ENCODE assay signal across 27 cellular contexts in genomic region chr2:221616561-221616960, GRCh38.
"Had no signal": no experiment of that assay in that cellular context is flagged by ENCODE, and none has a peak within 500 bp of the region (broad histone marks: within the 10 kb centered on the region; RNA-seq: fewer than 3 reads in every experiment).

No MANE protein-coding gene starts in this region.

- H3K27me3 Mint-ChIP-seq: dendritic cell treated with granulocyte-macrophage colony-stimulating factor and Interleukin-4, amounts not matched to agents 40 ng/mL and 50 ng/mL, for 4 days had no signal

- H3K4me1 ChIP-seq: colonic mucosa, esophagus squamous epithelium, heart right ventricle, left lung, right atrium auricular region, spleen, transverse colon, upper lobe of right lung, uterus had no signal

- H3K9me3 Mint-ChIP-seq: dendritic cell treated with granulocyte-macrophage colony-stimulating factor and Interleukin-4, amounts not matched to agents 40 ng/mL and 50 ng/mL, for 4 days; naive thymus-derived CD8-positive, alpha-beta T cell; nephron progenitor cell had no signal

- H3K9me3 ChIP-seq: colonic mucosa, esophagus squamous epithelium, heart right ventricle, left lung, neutrophil, pancreas, right atrium auricular region, spleen, transverse colon, upper lobe of right lung, uterus had no signal

- H3K36me3 Mint-ChIP-seq: naive thymus-derived CD8-positive, alpha-beta T cell; stimulated activated memory B cell treated with anti-CD40 and anti-IgM and Interleukin-4, amounts not matched to agents 10 μg/mL and 1 μg/mL and 100 μg/mL, for 72 hours had no signal

- H3K4me3 ChIP-seq: colonic mucosa, esophagus squamous epithelium, heart right ventricle, left lung, pancreas, right atrium auricular region, skin epidermis, spleen, transverse colon, upper lobe of right lung, uterus had no signal

- H3K4me3 Mint-ChIP-seq: dendritic cell treated with granulocyte-macrophage colony-stimulating factor and Interleukin-4, amounts not matched to agents 40 ng/mL and 50 ng/mL, for 4 days; naive thymus-derived CD8-positive, alpha-beta T cell; nephron progenitor cell; stimulated activated memory B cell treated with anti-CD40 and anti-IgM and Interleukin-4, amounts not matched to agents 10 μg/mL and 1 μg/mL and 100 μg/mL, for 72 hours had no signal

- DNase-seq: colonic mucosa; effector memory CD4-positive, alpha-beta T cell; erythroblast; esophagus squamous epithelium; foreskin melanocyte; glutamatergic neuron; heart right ventricle; hippocampal formation; left cardiac atrium; left lung; mesendoderm; midbrain; naive thymus-derived CD8-positive, alpha-beta T cell; nephron progenitor cell; pancreas; spleen; stimulated activated CD4-positive, alpha-beta T cell treated with anti-CD3 and anti-CD28 coated beads, Interleukin-4, amount 100 ng/mL, for 4 hours; stimulated activated naive CD8-positive, alpha-beta T cell treated with anti-CD3 and anti-CD28 coated beads, Interleukin-15, Interleukin-2, amounts not matched to agents 100 U/mL and 50 U/mL, for 24 hours; substantia nigra; transverse colon; upper lobe of right lung; uterus had no signal

- H3K4me1 Mint-ChIP-seq: stimulated activated memory B cell treated with anti-CD40 and anti-IgM and Interleukin-4, amounts not matched to agents 10 μg/mL and 1 μg/mL and 100 μg/mL, for 72 hours had no signal

- H3K27ac ChIP-seq: colonic mucosa, esophagus squamous epithelium, heart right ventricle, left lung, neutrophil, pancreas, right atrium auricular region, skin epidermis, spleen, transverse colon, upper lobe of right lung, uterus had no signal

- H3K27me3 ChIP-seq: colonic mucosa, esophagus squamous epithelium, left lung, neutrophil, pancreas, right atrium auricular region, spleen, transverse colon, upper lobe of right lung, uterus had no signal

- H3K36me3 ChIP-seq: colonic mucosa, esophagus squamous epithelium, heart right ventricle, left lung, neutrophil, pancreas, right atrium auricular region, spleen, transverse colon, upper lobe of right lung, uterus had no signal

- H3K27ac Mint-ChIP-seq: dendritic cell treated with granulocyte-macrophage colony-stimulating factor and Interleukin-4, amounts not matched to agents 40 ng/mL and 50 ng/mL, for 4 days; naive thymus-derived CD8-positive, alpha-beta T cell; nephron progenitor cell; stimulated activated memory B cell treated with anti-CD40 and anti-IgM and Interleukin-4, amounts not matched to agents 10 μg/mL and 1 μg/mL and 100 μg/mL, for 72 hours had no signal
